Comparison of ENCODE assay signal across 32 cellular contexts in the genomic region with DNA sequence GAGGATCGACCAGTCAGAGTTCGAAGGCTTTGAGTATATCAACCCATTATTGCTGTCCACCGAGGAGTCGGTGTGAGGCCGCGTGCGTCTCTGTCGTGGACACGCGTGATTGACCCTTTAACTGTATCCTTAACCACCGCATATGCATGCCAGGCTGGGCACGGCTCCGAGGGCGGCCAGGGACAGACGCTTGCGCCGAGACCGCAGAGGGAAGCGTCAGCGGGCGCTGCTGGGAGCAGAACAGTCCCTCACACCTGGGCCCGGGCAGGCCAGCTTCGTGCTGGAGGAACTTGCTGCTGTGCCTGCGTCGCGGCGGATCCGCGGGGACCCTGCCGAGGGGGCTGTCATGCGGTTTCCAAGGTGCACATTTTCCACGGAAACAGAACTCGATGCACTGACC.
"Had no signal": no experiment of that assay in that cellular context is flagged by ENCODE, and none has a peak within 500 bp of the region (broad histone marks: within the 10 kb centered on the region; RNA-seq: fewer than 3 reads in every experiment).

No MANE protein-coding gene starts in this region.

- H3K36me3 ChIP-seq: adrenal gland, colonic mucosa had no signal

- H3K9me3 Mint-ChIP-seq: activated B cell treated with CpG ODN at 0.5 μM for 24 hours; activated CD8-positive, alpha-beta T cell treated with anti-CD3 and anti-CD28 coated beads for 36 hours; activated naive CD4-positive, alpha-beta T cell treated with anti-CD3 and anti-CD28 coated beads for 36 hours; activated naive CD4-positive, alpha-beta T cell treated with anti-CD3 and anti-CD28 coated beads, Interleukin-2, amount 50 U/mL, for 24 hours; activated naive CD8-positive, alpha-beta T cell treated with anti-CD3 and anti-CD28 coated beads for 36 hours; activated naive CD8-positive, alpha-beta T cell treated with anti-CD3 and anti-CD28 coated beads, Interleukin-2, amount 50 U/mL, for 24 hours; activated T-cell treated with anti-CD3 and anti-CD28 coated beads, Interleukin-2, amount 50 U/mL, for 4 hours; activated T-helper 17 cell treated with anti-CD3 and anti-CD28 coated beads, Interleukin-2, amount 50 U/mL, for 72 hours; endodermal cell; T-helper 2 cell treated with Interferon-gamma antibody and Interleukin-4, amounts not matched to agents 5 μg/mL and 100 μg/mL, for 36 hours had no signal

- H3K4me1 Mint-ChIP-seq: activated T-helper 17 cell treated with anti-CD3 and anti-CD28 coated beads, Interleukin-2, amount 50 U/mL, for 72 hours had no signal

- DNase-seq: activated B cell treated with CpG ODN at 0.5 μM for 24 hours; activated CD4-positive, alpha-beta T cell treated with anti-CD3 and anti-CD28 coated beads for 48 hours; activated CD4-positive, alpha-beta T cell treated with anti-CD3 and anti-CD28 coated beads, Interleukin-2, amount 50 U/mL, for 1 hour; activated CD4-positive, alpha-beta T cell treated with anti-CD3 and anti-CD28 coated beads, Interleukin-2, amount 50 U/mL, for 48 hours; activated CD8-positive, alpha-beta memory T cell treated with anti-CD3 and anti-CD28 coated beads for 24 hours; activated CD8-positive, alpha-beta T cell treated with anti-CD3 and anti-CD28 coated beads for 36 hours; activated effector memory CD4-positive, alpha-beta T cell treated with anti-CD3 and anti-CD28 coated beads, Interleukin-2, amount 50 U/mL, for 16 hours; activated naive CD4-positive, alpha-beta T cell treated with anti-CD3 and anti-CD28 coated beads for 36 hours; activated naive CD8-positive, alpha-beta T cell treated with anti-CD3 and anti-CD28 coated beads for 36 hours; activated naive CD8-positive, alpha-beta T cell treated with anti-CD3 and anti-CD28 coated beads, Interleukin-2, amount 50 U/mL, for 24 hours; activated T-cell treated with anti-CD3 and anti-CD28 coated beads, Interleukin-2, amount 50 U/mL, for 4 hours; adrenal gland; amygdala; aorta; body of pancreas; central memory CD4-positive, alpha-beta T cell; cerebellar nuclear complex; colonic mucosa; effector CD8-positive, alpha-beta T cell; endodermal cell; foreskin fibroblast; head of caudate nucleus; T-helper 1 cell; T-helper 17 cell; T1000; WERI-Rb-1 had no signal

- H3K4me3 ChIP-seq: adrenal gland, body of pancreas, cardiac muscle cell, colonic mucosa had no signal

- H3K27ac ChIP-seq: adrenal gland, body of pancreas, cardiac muscle cell, colonic mucosa, WERI-Rb-1 had no signal

- H3K9me3 ChIP-seq: adrenal gland, body of pancreas, colonic mucosa had no signal

- H3K4me3 Mint-ChIP-seq: activated B cell treated with CpG ODN at 0.5 μM for 24 hours; activated CD8-positive, alpha-beta T cell treated with anti-CD3 and anti-CD28 coated beads for 36 hours; activated naive CD4-positive, alpha-beta T cell treated with anti-CD3 and anti-CD28 coated beads for 36 hours; activated naive CD4-positive, alpha-beta T cell treated with anti-CD3 and anti-CD28 coated beads, Interleukin-2, amount 50 U/mL, for 24 hours; activated naive CD8-positive, alpha-beta T cell treated with anti-CD3 and anti-CD28 coated beads for 36 hours; activated naive CD8-positive, alpha-beta T cell treated with anti-CD3 and anti-CD28 coated beads, Interleukin-2, amount 50 U/mL, for 24 hours; activated T-cell treated with anti-CD3 and anti-CD28 coated beads, Interleukin-2, amount 50 U/mL, for 4 hours; activated T-helper 17 cell treated with anti-CD3 and anti-CD28 coated beads, Interleukin-2, amount 50 U/mL, for 72 hours; endodermal cell; T-helper 17 cell; T-helper 2 cell treated with Interferon-gamma antibody and Interleukin-4, amounts not matched to agents 5 μg/mL and 100 μg/mL, for 36 hours had no signal

- H3K27me3 Mint-ChIP-seq: activated B cell treated with CpG ODN at 0.5 μM for 24 hours; activated CD8-positive, alpha-beta T cell treated with anti-CD3 and anti-CD28 coated beads for 36 hours; activated naive CD4-positive, alpha-beta T cell treated with anti-CD3 and anti-CD28 coated beads, Interleukin-2, amount 50 U/mL, for 24 hours; activated naive CD8-positive, alpha-beta T cell treated with anti-CD3 and anti-CD28 coated beads for 36 hours; activated naive CD8-positive, alpha-beta T cell treated with anti-CD3 and anti-CD28 coated beads, Interleukin-2, amount 50 U/mL, for 24 hours; activated T-helper 17 cell treated with anti-CD3 and anti-CD28 coated beads, Interleukin-2, amount 50 U/mL, for 72 hours; T-helper 17 cell had no signal

- H3K27me3 ChIP-seq: adrenal gland, body of pancreas, cardiac muscle cell, colonic mucosa had no signal

- H3K27ac Mint-ChIP-seq: activated B cell treated with CpG ODN at 0.5 μM for 24 hours; activated CD8-positive, alpha-beta T cell treated with anti-CD3 and anti-CD28 coated beads for 36 hours; activated naive CD4-positive, alpha-beta T cell treated with anti-CD3 and anti-CD28 coated beads for 36 hours; activated naive CD4-positive, alpha-beta T cell treated with anti-CD3 and anti-CD28 coated beads, Interleukin-2, amount 50 U/mL, for 24 hours; activated naive CD8-positive, alpha-beta T cell treated with anti-CD3 and anti-CD28 coated beads, Interleukin-2, amount 50 U/mL, for 24 hours; activated T-helper 17 cell treated with anti-CD3 and anti-CD28 coated beads, Interleukin-2, amount 50 U/mL, for 72 hours; T-helper 17 cell; T-helper 2 cell treated with Interferon-gamma antibody and Interleukin-4, amounts not matched to agents 5 μg/mL and 100 μg/mL, for 36 hours had no signal

- ATAC-seq: activated CD4-positive, CD25-positive, alpha-beta regulatory T cell treated with anti-CD3 and anti-CD28 coated beads, Interleukin-2, amount 50 U/mL, for 24 hours; activated CD8-positive, alpha-beta T cell treated with anti-CD3 and anti-CD28 coated beads for 36 hours; activated naive CD8-positive, alpha-beta T cell treated with anti-CD3 and anti-CD28 coated beads, Interleukin-2, amount 50 U/mL, for 24 hours; activated T-cell treated with anti-CD3 and anti-CD28 coated beads, Interleukin-2, amount 50 U/mL, for 4 hours; activated T-helper 17 cell treated with anti-CD3 and anti-CD28 coated beads, Interleukin-2, amount 50 U/mL, for 72 hours; body of pancreas; esophagus mucosa; T-helper 17 cell had no signal
